9 cellular contexts compared by ENCODE assay signal in genomic region chr6:156662025-156662445, GRCh38.
DNase-seq lines count a peak whose midpoint lies in the region; ATAC-seq and TF ChIP-seq lines count a peak whose summit lies in the region.
"Had no signal": no experiment of that assay in that cellular context is flagged by ENCODE, and none has a peak within 500 bp of the region (broad histone marks: within the 10 kb centered on the region; RNA-seq: fewer than 3 reads in every experiment).

No MANE protein-coding gene starts in this region.

- intact Hi-C loops in OCI-LY7 (cut with micrococcal nuclease; ENCODE audit: unreplicated experiment) = no loop called here

- no peak overlapping the region for H3K4me3 ChIP-seq in OCI-LY7 (ENCODE audit: low read depth, low read length, poor library complexity, severe bottlenecking)

- no peaks in the 10 kb centered on the region for H3K36me3 ChIP-seq in OCI-LY7 (ENCODE audit: insufficient read depth, low read length)

- H3K4me2 ChIP-seq in OCI-LY7 (ENCODE audit: low read length) = no peak overlapping the region; the same call in 1 of the 2 replicates

- H3K4me1 Mint-ChIP-seq in activated CD4-positive, alpha-beta T cell treated with anti-CD3 and anti-CD28 coated beads, Interleukin-2, amount 10 ng/mL, durations not matched to agents 7 days and 5 days = peaks cover 11% of the 10 kb centered on the region

- no peaks in the 10 kb centered on the region for H4K20me1 ChIP-seq in OCI-LY7 (ENCODE audit: insufficient read depth, low read length)

- H3K4me1 ChIP-seq in OCI-LY7 (ENCODE audit: insufficient read depth, low read length, poor library complexity, severe bottlenecking) = peaks cover 14% of the 10 kb centered on the region

- BruUV-seq in OCI-LY7 (replicated peaks; lab: Mats Ljungman, UMichigan) = no TSS peak

- H3K79me2 ChIP-seq in OCI-LY7 (ENCODE audit: insufficient read depth, low read depth, low read length) = no peaks in the 10 kb centered on the region

- peak; percentile 67 for DNase-seq in activated CD4-positive, alpha-beta T cell treated with anti-CD3 and anti-CD28 coated beads for 48 hours
- DNase-seq in activated CD4-positive, alpha-beta T cell treated with anti-CD3 and anti-CD28 coated beads, Interleukin-2, amount 10 ng/mL, durations not matched to agents 7 days and 5 days = no peak
- peak; percentile 37 for DNase-seq in OCI-LY7 (ENCODE audit: low spot score)
- peak; percentile 81 for DNase-seq in fibroblast of peridontal ligament (ENCODE audit: extremely low read depth)
- DNase-seq in stimulated activated CD4-positive, alpha-beta T cell treated with anti-CD3 and anti-CD28 coated beads, TNF-alpha, amount 100 ng/mL, for 24 hours (ENCODE audit: low read depth in 3 of 3) = peak in 2 of 3 experiments; percentile 28 to 58
- DNase-seq in NK-92 treated with Interleukin-12 subunit alpha and Interleukin-12 subunit beta, amount 100 ng/mL, for 24 hours (lab: John Stamatoyannopoulos, UW) = no peak
- no peak for DNase-seq in effector CD8-positive, alpha-beta T cell (lab: John Stamatoyannopoulos, UW)

- peaks cover 5% of the 10 kb centered on the region for H3K27me3 Mint-ChIP-seq in activated CD4-positive, alpha-beta T cell treated with anti-CD3 and anti-CD28 coated beads, Interleukin-2, amount 10 ng/mL, durations not matched to agents 7 days and 5 days

- no peak overlapping the region for H3K4me3 Mint-ChIP-seq in activated CD4-positive, alpha-beta T cell treated with anti-CD3 and anti-CD28 coated beads, Interleukin-2, amount 10 ng/mL, durations not matched to agents 7 days and 5 days

- POLR2A ChIA-PET in activated CD4-positive, alpha-beta T cell treated with anti-CD3 and anti-CD28 coated beads, Interleukin-2, amount 10 ng/mL, durations not matched to agents 7 days and 5 days (lab: Charles Lee) = no interaction called here
- POLR2A ChIA-PET in OCI-LY7 (lab: Charles Lee) = interaction anchor here (0.7 kb wide), 1 partner anchor 85 kb away, joined by 3 read pairs; no protein-coding TSS in a partner anchor

- H3K9me2 ChIP-seq in OCI-LY7 (ENCODE audit: insufficient read depth, low read length) = no peaks in the 10 kb centered on the region

- no peak overlapping the region for H3K27ac ChIP-seq in OCI-LY7 (ENCODE audit: low read depth, low read length, poor library complexity, severe bottlenecking)
- H3K27ac ChIP-seq: epithelial cell of prostate had no signal

- H3K9me3 Mint-ChIP-seq in activated CD4-positive, alpha-beta T cell treated with anti-CD3 and anti-CD28 coated beads, Interleukin-2, amount 10 ng/mL, durations not matched to agents 7 days and 5 days = peaks cover 3% of the 10 kb centered on the region

- H3K9me3 ChIP-seq in OCI-LY7 (ENCODE audit: low read length) = 0 out of 2 replicates have a peak, but pooled peaks cover 7% of the 10 kb centered on the region

- no peak overlapping the region for H2AFZ ChIP-seq in OCI-LY7 (ENCODE audit: low read length)

- ATAC-seq in HG02763 (IDR thresholded peaks at IDR 0.05; ENCODE audit: unreplicated experiment) = no peak

- H3K36me3 Mint-ChIP-seq in activated CD4-positive, alpha-beta T cell treated with anti-CD3 and anti-CD28 coated beads, Interleukin-2, amount 10 ng/mL, durations not matched to agents 7 days and 5 days (ENCODE audit: low read depth) = peaks cover 3% of the 10 kb centered on the region

- H3K27ac Mint-ChIP-seq in activated CD4-positive, alpha-beta T cell treated with anti-CD3 and anti-CD28 coated beads, Interleukin-2, amount 10 ng/mL, durations not matched to agents 7 days and 5 days = no peak overlapping the region

- CTCF ChIA-PET in activated CD4-positive, alpha-beta T cell treated with anti-CD3 and anti-CD28 coated beads, Interleukin-2, amount 10 ng/mL, durations not matched to agents 7 days and 5 days (lab: Charles Lee) = no interaction called here
- CTCF ChIA-PET in OCI-LY7 (lab: Charles Lee; ENCODE audit: unreplicated experiment) = interaction anchor here (0.5 kb wide), 1 partner anchor 24 kb away, joined by 4 read pairs; no protein-coding TSS in a partner anchor

- peak; percentile 84 for TF ChIP-seq CTCF in OCI-LY7 (conservative IDR thresholded peaks at IDR 0.05; ENCODE audit: low read length)

Comparison
In these comparisons a context has a peak if more than half of its experiments do, and no peak if none do; other contexts are left out.
1. DNase-seq: peak in activated CD4-positive, alpha-beta T cell treated with anti-CD3 and anti-CD28 coated beads for 48 hours (single experiment), OCI-LY7 (single experiment), fibroblast of peridontal ligament (single experiment) and stimulated activated CD4-positive, alpha-beta T cell treated with anti-CD3 and anti-CD28 coated beads, TNF-alpha, amount 100 ng/mL, for 24 hours (2 of 3); none in activated CD4-positive, alpha-beta T cell treated with anti-CD3 and anti-CD28 coated beads, Interleukin-2, amount 10 ng/mL, durations not matched to agents 7 days and 5 days (single experiment), NK-92 treated with Interleukin-12 subunit alpha and Interleukin-12 subunit beta, amount 100 ng/mL, for 24 hours (single experiment) and effector CD8-positive, alpha-beta T cell (single experiment).